8 cellular contexts compared by ENCODE assay signal in genomic region chr9:19493174-19493811, GRCh38.
DNase-seq lines count a peak whose midpoint lies in the region; ATAC-seq and TF ChIP-seq lines count a peak whose summit lies in the region.

No MANE protein-coding gene starts in this region.

- no peaks in the 10 kb centered on the region for H3K9me3 ChIP-seq in mammary epithelial cell (replicated peaks; ENCODE audit: insufficient read depth, low read length)

- intact Hi-C loops in mammary epithelial cell (cut with micrococcal nuclease) = loop anchor here (1.0 to 10.0 kb wide), 4 partner anchors 148 to 1622 kb away; no protein-coding TSS in a partner anchor

- peak overlapping the region; percentile 90 for H3K4me2 ChIP-seq in mammary epithelial cell (ENCODE audit: insufficient read depth, low read depth, low read length)

- BruUV-seq in mammary epithelial cell (replicated peaks; lab: Mats Ljungman, UMichigan) = no TSS peak

- peak overlapping the region; percentile 4 to 37 (median 32) for H3K4me3 ChIP-seq in mammary epithelial cell (replicated peaks in 1 of 3; ENCODE audit: insufficient read depth in 1 of 3, low read depth in 2 of 3, low read length in 3 of 3)

- H3K27me3 ChIP-seq in mammary epithelial cell (ENCODE audit: insufficient read depth, low read length) = no peaks in the 10 kb centered on the region

- in situ Hi-C loops in mammary epithelial cell (cut with MboI; ENCODE audit: low sequenced_read_pairs in 2 of 2) = loop anchor here (10.0 to 25.0 kb wide), 3 partner anchors 432 to 1619 kb away; partner anchors contain the start of gene MLLT3 (in 1 of the 2)

- H3K79me2 ChIP-seq in mammary epithelial cell (ENCODE audit: insufficient read depth, low read length) = no peaks in the 10 kb centered on the region

- H3K36me3 ChIP-seq in mammary epithelial cell (ENCODE audit: insufficient read depth, low read length) = no peaks in the 10 kb centered on the region

- CTCF ChIA-PET in mammary epithelial cell (lab: Charles Lee; ENCODE audit: low non-redundant PET) = interaction anchor here (0.6 kb wide), 1 partner anchor 367 kb away, joined by 3 read pairs; no protein-coding TSS in a partner anchor

- 19% methylated on average over 19 of the region's 19 CpGs for WGBS in mammary epithelial cell (ENCODE audit: low coverage, missing lambda C conversion rate)

- peaks cover 4% of the 10 kb centered on the region for H3K4me1 ChIP-seq in mammary epithelial cell (ENCODE audit: insufficient read depth, low read length)

- H4K20me1 ChIP-seq in mammary epithelial cell (ENCODE audit: insufficient read depth, low read length) = no peaks in the 10 kb centered on the region

- no peak overlapping the region for H3K9ac ChIP-seq in mammary epithelial cell (ENCODE audit: insufficient read depth, low read length)

- ATAC-seq in HG02623 (IDR thresholded peaks at IDR 0.05; ENCODE audit: unreplicated experiment) = peak; percentile 74

- dilution Hi-C loops in mammary epithelial cell (cut with HindIII; ENCODE audit: low sequenced_read_pairs) = no loop called here

- H2AFZ ChIP-seq in mammary epithelial cell (ENCODE audit: low read depth, low read length) = peak overlapping the region; percentile 34

- no peak overlapping the region for H3K27ac ChIP-seq in mammary epithelial cell (ENCODE audit: insufficient read depth, low read depth, low read length)

- TF ChIP-seq CTCF in mammary epithelial cell (conservative IDR thresholded peaks at IDR 0.05 in 1 of 2, IDR thresholded peaks at IDR 0.05 in 1 of 2; ENCODE audit: extremely low read depth in 1 of 2, insufficient read depth in 1 of 2, low read depth in 1 of 2, low read length in 2 of 2) = peak; percentile 77 to 83

- DNase-seq in NCI-H1436 (lab: John Stamatoyannopoulos, UW) (peak; percentile 45), NCI-H1436 treated with DMSO at 0.1 percent for 48 hours (lab: John Stamatoyannopoulos, UW) (no peak), NCI-H1417 (lab: John Stamatoyannopoulos, UW) (peak; percentile 52 to 82 (median 58)), T1000 (lab: John Stamatoyannopoulos, UW) (peak; percentile 39), mammary epithelial cell (peak; percentile 52), islet precursor cell (peak; percentile 73)
- peak; percentile 24 to 43 (median 36) for DNase-seq in stimulated activated CD4-positive, alpha-beta T cell treated with anti-CD3 and anti-CD28 coated beads, Interleukin-12 subunit alpha, Interleukin-12 subunit beta, amount 100 ng/mL, for 48 hours (ENCODE audit: low read depth in 2 of 3, low spot score in 1 of 3)
